ENCODE assay signal across 8 cellular contexts in the genomic region with DNA sequence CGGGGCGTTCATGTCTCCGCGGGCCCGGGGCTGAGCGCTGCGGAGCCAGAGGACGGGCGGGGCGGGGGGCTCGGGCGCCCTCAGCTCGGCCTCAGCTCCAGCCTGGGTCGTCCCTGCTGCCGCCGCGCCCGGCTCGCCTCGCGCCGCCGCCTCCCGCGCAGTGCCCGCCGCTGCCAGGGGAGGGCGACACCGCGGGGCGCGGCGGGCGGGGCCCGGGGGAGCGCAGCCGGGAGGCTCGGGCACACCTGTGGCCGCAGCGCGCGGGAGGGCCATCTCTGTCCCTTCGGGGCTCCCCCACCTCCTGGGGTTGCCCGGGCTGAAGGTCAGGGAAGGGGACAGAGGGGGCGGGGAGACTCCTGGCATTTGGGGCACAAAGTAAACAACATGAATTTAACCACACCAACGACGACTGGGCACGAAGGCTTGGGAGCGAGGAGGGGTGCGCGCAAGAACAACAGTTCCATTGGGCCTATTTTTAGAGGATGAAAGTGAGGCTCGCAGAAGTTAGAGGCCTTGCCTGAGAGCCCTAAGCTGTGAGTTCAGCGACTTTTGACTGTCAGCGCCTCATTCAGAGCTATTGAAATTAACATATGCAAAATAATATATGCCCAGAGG. TPM values are rescaled to one million over a fixed set of nuclear protein-coding genes. Genes with fewer than 3 reads are reported as not detected.
DNase-seq lines count a peak whose midpoint lies in the region; ATAC-seq and TF ChIP-seq lines count a peak whose summit lies in the region.

A gene with protein sequence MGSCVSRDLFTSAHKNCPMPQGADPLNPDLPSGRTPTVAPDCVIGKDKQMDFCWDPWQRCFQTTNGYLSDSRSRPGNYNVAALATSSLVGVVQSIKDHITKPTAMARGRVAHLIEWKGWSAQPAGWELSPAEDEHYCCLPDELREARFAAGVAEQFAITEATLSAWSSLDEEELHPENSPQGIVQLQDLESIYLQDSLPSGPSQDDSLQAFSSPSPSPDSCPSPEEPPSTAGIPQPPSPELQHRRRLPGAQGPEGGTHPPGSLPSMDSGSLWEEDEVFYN (minus strand): TSS at position 162 of the 615 bp plus-strand sequence. CDS start 209 bp downstream, outside the sequence.

- no peak for TF ChIP-seq POLR2A in ovary (IDR thresholded peaks at IDR 0.05)

- H3K4me2 ChIP-seq in fibroblast of lung (ENCODE audit: extremely low read depth, insufficient read depth, low read length): peak within 1 kb of the TSS; percentile 88

- H3K4me3 ChIP-seq in GM12875 (ENCODE audit: low read depth, low read length) (no peak within 1 kb of the TSS), fibroblast of lung (replicated peaks in 1 of 4; ENCODE audit: control extremely low read depth in 1 of 4, insufficient read depth in 1 of 4, low read depth in 3 of 4, low read length in 4 of 4) (peak within 1 kb of the TSS; percentile 14 to 47 (median 30)), ovary (peak within 1 kb of the TSS; percentile 33)

- H3K9me3 ChIP-seq in fibroblast of lung (ENCODE audit: control insufficient read depth, insufficient read depth, low read depth, low read length) (no peaks in the 10 kb centered on the region), ovary (no peaks in the 10 kb centered on the region)

- peak; percentile 22 for DNase-seq in NCI-H1105 treated with DMSO at 0.1 percent for 48 hours (lab: John Stamatoyannopoulos, UW)
- DNase-seq in activated T-cell treated with anti-CD3 and anti-CD28 coated beads, Interleukin-2, amount 50 U/mL, for 48 hours: peak; percentile 56 to 63
- DNase-seq in fibroblast of lung (ENCODE audit: low read depth in 2 of 2): no peak
- peak in 1 of 5 donors; percentile 41 for DNase-seq in ovary
- DNase-seq in SHP77 (lab: John Stamatoyannopoulos, UW): no peak
- no peak for DNase-seq in GM19240 (ENCODE audit: insufficient read length, low spot score)

- no peak within 1 kb of the TSS for H3K27ac ChIP-seq in fibroblast of lung (ENCODE audit: insufficient read depth, low read length)
- H3K27ac ChIP-seq in ovary: no peak within 1 kb of the TSS

- H3K27me3 ChIP-seq in fibroblast of lung (ENCODE audit: control insufficient read depth, insufficient read depth, low read length): no peaks in the 10 kb centered on the region
- H3K27me3 ChIP-seq in ovary: no peaks in the 10 kb centered on the region

- no peaks in the 10 kb centered on the region for H4K20me1 ChIP-seq in fibroblast of lung (ENCODE audit: control insufficient read depth, extremely low read depth, insufficient read depth, low read length)

- H3K36me3 ChIP-seq in fibroblast of lung (ENCODE audit: control insufficient read depth, insufficient read depth, low read length) (no peaks in the 10 kb centered on the region), ovary (no peaks in the 10 kb centered on the region)

- 3 to 11% (median 10%) methylated on average over 17 to 54 of the region's 54 CpGs for WGBS in ovary, 3 donors

- H3K9ac ChIP-seq in fibroblast of lung (ENCODE audit: insufficient read depth, low read length): peak within 1 kb of the TSS; percentile 53

- peak within 1 kb of the TSS; percentile 26 for H2AFZ ChIP-seq in fibroblast of lung (ENCODE audit: low read length)

- intact Hi-C loops in ovary (cut with DNase I): loop anchor here in 1 of 4 donors (10.0 kb wide), 1 partner anchor 281 kb away; a partner anchor contains a TSS

- peaks cover 15% of the 10 kb centered on the region for H3K4me1 ChIP-seq in fibroblast of lung (ENCODE audit: control insufficient read depth, extremely low read depth, insufficient read depth, low read length)
- no peaks in the 10 kb centered on the region for H3K4me1 ChIP-seq in ovary (ENCODE audit: insufficient read depth)

- ATAC-seq in GM19467 (IDR thresholded peaks at IDR 0.05; ENCODE audit: unreplicated experiment): no peak

- TF ChIP-seq CTCF in GM12875 (IDR thresholded peaks at IDR 0.05; ENCODE audit: borderline replicate concordance, insufficient read depth, low read depth, low read length) (peak; percentile 59), fibroblast of lung (conservative IDR thresholded peaks at IDR 0.05 in 1 of 2, IDR thresholded peaks at IDR 0.05 in 1 of 2; ENCODE audit: low read depth in 1 of 2, low read length in 2 of 2) (peak in 1 of 2 donors; percentile 6), ovary (IDR thresholded peaks at IDR 0.05) (peak in 2 of 3 donors; percentile 43 to 44)

- no peaks in the 10 kb centered on the region for H3K79me2 ChIP-seq in fibroblast of lung (ENCODE audit: control insufficient read depth, insufficient read depth, low read length)

- TF ChIP-seq EP300 in ovary (IDR thresholded peaks at IDR 0.05): no peak

RNA-seq across cellular contexts. Expression of the gene that starts here (rescaled TPM):
- total RNA-seq in fibroblast of lung: 0.26 and 0.50 TPM in 2 replicates
- polyA plus RNA-seq in fibroblast of lung: 0.26 and 0.34 TPM in 2 replicates
- 0.66 and 0.91 TPM in 2 replicates for polyA plus RNA-seq in fibroblast of lung (2012)
- 2.0 and 2.6 TPM in 2 replicates for polyA minus RNA-seq in fibroblast of lung (ENCODE audit: low replicate concordance)
- 1 to 10 TPM in 1 of 7 donors, under 1 TPM in 5, not detected in 1; 0.20 to 1.3 (median 0.42) TPM for total RNA-seq in ovary
- polyA plus RNA-seq in ovary: under 1 TPM; 0.10 to 0.16 TPM

Comparison
In these comparisons a context has a peak if more than half of its experiments do, and no peak if none do; other contexts are left out.
1. DNase-seq: peak in NCI-H1105 treated with DMSO at 0.1 percent for 48 hours (single experiment) and activated T-cell treated with anti-CD3 and anti-CD28 coated beads, Interleukin-2, amount 50 U/mL, for 48 hours (2 of 2); none in fibroblast of lung (0 of 2), SHP77 (0 of 2) and GM19240 (single experiment).